In the genomic region with DNA sequence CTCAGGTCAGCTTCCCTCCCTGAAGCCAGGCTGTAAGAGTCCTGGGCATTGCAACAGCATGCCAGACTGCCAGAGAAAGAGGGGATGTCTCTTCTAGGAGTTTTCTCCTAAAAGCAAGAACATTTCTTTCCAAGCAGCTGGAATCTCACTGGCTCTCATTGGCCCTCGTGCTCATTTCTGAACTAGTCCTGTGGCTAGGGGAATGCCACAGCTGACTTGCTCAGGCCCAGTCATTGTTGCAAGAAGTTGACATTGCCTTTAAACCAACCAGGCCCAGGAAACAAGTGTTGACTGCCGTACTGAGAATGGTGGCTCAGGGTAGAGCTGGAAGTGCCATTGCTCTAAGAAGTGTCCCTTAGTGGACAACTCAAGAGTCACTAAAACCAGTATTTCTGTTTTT, we compare ENCODE assay signal across 12 cellular contexts. TPM values are rescaled to one million over a fixed set of nuclear protein-coding genes. Genes with fewer than 3 reads are reported as not detected.
DNase-seq lines count a peak whose midpoint lies in the region; ATAC-seq and TF ChIP-seq lines count a peak whose summit lies in the region.
"Had no signal": no experiment of that assay in that cellular context is flagged by ENCODE, and none has a peak within 500 bp of the region (broad histone marks: within the 10 kb centered on the region; RNA-seq: fewer than 3 reads in every experiment).

No MANE protein-coding gene starts in this region.

- H3K27me3 ChIP-seq in Karpas-422 (ENCODE audit: low read length): no peaks in the 10 kb centered on the region
- H3K27me3 ChIP-seq: upper lobe of right lung had no signal

- H3K4me2 ChIP-seq in Karpas-422 (ENCODE audit: low read depth, low read length, poor library complexity, severe bottlenecking): no peak overlapping the region

- H3K4me3 Mint-ChIP-seq in effector memory CD8-positive, alpha-beta T cell: no peak overlapping the region
- H3K4me3 Mint-ChIP-seq: CD8-positive, alpha-beta T cell had no signal

- H3K27ac ChIP-seq in 22Rv1 (peak overlapping the region; percentile 85), Karpas-422 (ENCODE audit: low read length) (no peak overlapping the region)

- H2AFZ ChIP-seq in Karpas-422 (ENCODE audit: low read length): no peak overlapping the region

- no peaks in the 10 kb centered on the region for H3K79me2 ChIP-seq in Karpas-422 (ENCODE audit: low read length)

- H3K9me3 Mint-ChIP-seq in effector memory CD8-positive, alpha-beta T cell: no peaks in the 10 kb centered on the region
- H3K9me3 Mint-ChIP-seq: CD8-positive, alpha-beta T cell had no signal

- H3K9me3 ChIP-seq in Karpas-422 (ENCODE audit: low read length): no peaks in the 10 kb centered on the region
- H3K9me3 ChIP-seq: upper lobe of right lung had no signal

- no peaks in the 10 kb centered on the region for H3K4me1 ChIP-seq in Karpas-422 (ENCODE audit: low read length)
- H3K4me1 ChIP-seq: upper lobe of right lung had no signal

- ATAC-seq in GM18870 (IDR thresholded peaks at IDR 0.05; ENCODE audit: unreplicated experiment): peak; percentile 89
- peak; percentile 93 for ATAC-seq in HG02642 (IDR thresholded peaks at IDR 0.05; ENCODE audit: poor library complexity, unreplicated experiment)
- no peak for ATAC-seq in effector memory CD8-positive, alpha-beta T cell (replicated peaks)

- peaks cover 0 to 5% of the 10 kb centered on the region in 2 donors for H3K4me1 Mint-ChIP-seq in effector memory CD8-positive, alpha-beta T cell (ENCODE audit: low read depth in 2 of 2)

- H3K36me3 Mint-ChIP-seq in effector memory CD8-positive, alpha-beta T cell (ENCODE audit: insufficient read depth): no peaks in the 10 kb centered on the region
- H3K36me3 Mint-ChIP-seq: CD8-positive, alpha-beta T cell had no signal

- peaks cover 0 to 4% of the 10 kb centered on the region in 2 donors for H3K27me3 Mint-ChIP-seq in effector memory CD8-positive, alpha-beta T cell

- H3K9ac ChIP-seq in Karpas-422 (ENCODE audit: low read length): no peak overlapping the region

- H4K20me1 ChIP-seq in Karpas-422 (ENCODE audit: insufficient read depth, low read depth, low read length): no peaks in the 10 kb centered on the region

- no peak overlapping the region for H3K27ac Mint-ChIP-seq in effector memory CD8-positive, alpha-beta T cell
- H3K27ac Mint-ChIP-seq: CD8-positive, alpha-beta T cell had no signal

- H3K36me3 ChIP-seq in Karpas-422 (ENCODE audit: insufficient read depth, low read length): no peaks in the 10 kb centered on the region
- H3K36me3 ChIP-seq: upper lobe of right lung had no signal

- no peak for TF ChIP-seq CTCF in 22Rv1 (IDR thresholded peaks at IDR 0.05)

- DNase-seq in Karpas-422 (peak; percentile 21), NCI-H82 (lab: John Stamatoyannopoulos, UW) (no peak), SKM-1 (lab: John Stamatoyannopoulos, UW; ENCODE audit: unreplicated experiment) (no peak), COLO668 (lab: John Stamatoyannopoulos, UW; ENCODE audit: unreplicated experiment) (no peak)
- no peak for DNase-seq in effector memory CD8-positive, alpha-beta T cell
- DNase-seq: CD8-positive, alpha-beta T cell; NCI-H1092; nucleus accumbens; upper lobe of right lung had no signal

- no peak overlapping the region for H3K4me3 ChIP-seq in Karpas-422 (ENCODE audit: low read length)
- H3K4me3 ChIP-seq: upper lobe of right lung had no signal

- no peaks in the 10 kb centered on the region for H3K9me2 ChIP-seq in Karpas-422 (replicated peaks; ENCODE audit: insufficient read depth, low read length)

RNA-seq across cellular contexts. Expression of a gene that starts 15.0 kb away (rescaled TPM):
- 21.9 and 48.9 TPM in 2 replicates for total RNA-seq in Karpas-422 (2014; rRNA removed; shearing (Covaris generic); ENCODE audit: low replicate concordance)
